In genomic region chr5:151463137-151464029, GRCh38 we compare ENCODE assay signal across 1 cellular context.
TF ChIP-seq lines count a peak whose summit lies in the region.

No MANE protein-coding gene starts in this region.

TF ChIP-seq in GM23338, 12 proteins besides CTCF, POLR2A, EP300 and RAD21 (continued from another document):
- TF ChIP-seq ETS1 (IDR thresholded peaks at IDR 0.05) (no peak), CREB1 (CRISPR knock-in tag; IDR thresholded peaks at IDR 0.05; ENCODE audit: low read depth) (no peak), STAT1 (IDR thresholded peaks at IDR 0.05; ENCODE audit: unreplicated experiment) (no peak), REST (IDR thresholded peaks at IDR 0.05; ENCODE audit: unreplicated experiment) (no peak), ZNF331 (CRISPR knock-in tag; IDR thresholded peaks at IDR 0.05; ENCODE audit: low read depth) (no peak), ZNF114 (CRISPR knock-in tag; IDR thresholded peaks at IDR 0.05) (no peak), EZH2phosphoT487 (IDR thresholded peaks at IDR 0.05; ENCODE audit: unreplicated experiment) (no peak), EZH2 (IDR thresholded peaks at IDR 0.05; ENCODE audit: low read depth, unreplicated experiment) (no peak), JUNB (IDR thresholded peaks at IDR 0.05; ENCODE audit: unreplicated experiment) (no peak), NANOG (IDR thresholded peaks at IDR 0.05; ENCODE audit: borderline replicate concordance) (no peak), POLR2AphosphoS5 (IDR thresholded peaks at IDR 0.05; ENCODE audit: low read depth) (no peak)
TF ChIP-seq in GM23338: peak in this region for 0.
